ENCODE assay signal across 1 cellular context in the genomic region with DNA sequence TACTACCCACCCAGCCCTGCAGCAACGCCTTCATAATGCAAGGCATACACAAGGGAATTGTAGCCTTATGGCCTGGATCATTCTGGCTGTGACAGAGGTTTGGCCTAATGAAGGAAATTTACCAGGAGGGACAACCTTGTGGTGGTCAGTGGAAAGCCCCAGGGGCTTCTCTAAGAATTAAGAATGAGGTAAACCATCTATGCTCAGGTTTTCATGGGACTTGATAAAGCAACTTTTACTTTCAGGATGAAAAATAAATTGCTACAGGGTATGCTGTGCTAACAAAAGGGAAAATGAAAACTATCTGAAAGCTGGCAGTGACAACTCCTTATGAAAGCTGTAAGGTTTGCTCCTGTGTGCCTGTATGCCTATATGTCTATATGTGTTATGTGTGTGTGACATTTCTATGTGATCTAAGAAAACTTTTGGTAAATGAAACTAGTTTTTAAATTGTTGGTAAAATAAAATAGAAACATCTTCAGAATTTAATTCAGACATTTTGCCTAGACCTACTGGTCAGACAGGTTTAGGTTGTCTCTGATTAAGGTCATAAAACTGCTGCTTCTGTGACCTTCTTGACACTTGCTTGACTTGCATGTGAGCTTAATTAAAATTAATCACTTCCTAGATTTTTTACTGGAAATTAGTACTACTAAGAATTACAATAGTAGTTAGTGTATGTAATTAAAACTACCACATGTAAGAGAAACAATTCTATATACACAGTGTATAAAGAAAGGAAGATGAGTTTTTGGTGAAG.
TF ChIP-seq lines count a peak whose summit lies in the region.

No MANE protein-coding gene starts in this region.

TF ChIP-seq in HCT116, 20 proteins besides CTCF, POLR2A, EP300 and RAD21:
- TF ChIP-seq CBX3 (IDR thresholded peaks at IDR 0.05; ENCODE audit: low read depth) (peak; percentile 51; the same call in 1 of the 2 replicates), REST (IDR thresholded peaks at IDR 0.05; ENCODE audit: low read depth) (no peak), SP1 (IDR thresholded peaks at IDR 0.05; ENCODE audit: low read depth) (no peak), ELF1 (IDR thresholded peaks at IDR 0.05; ENCODE audit: borderline replicate concordance, low read depth) (no peak), JUND (IDR thresholded peaks at IDR 0.05) (no peak), ATF3 (IDR thresholded peaks at IDR 0.05) (no peak), EGR1 (IDR thresholded peaks at IDR 0.05; ENCODE audit: low read depth) (no peak)
